In the genomic region with DNA sequence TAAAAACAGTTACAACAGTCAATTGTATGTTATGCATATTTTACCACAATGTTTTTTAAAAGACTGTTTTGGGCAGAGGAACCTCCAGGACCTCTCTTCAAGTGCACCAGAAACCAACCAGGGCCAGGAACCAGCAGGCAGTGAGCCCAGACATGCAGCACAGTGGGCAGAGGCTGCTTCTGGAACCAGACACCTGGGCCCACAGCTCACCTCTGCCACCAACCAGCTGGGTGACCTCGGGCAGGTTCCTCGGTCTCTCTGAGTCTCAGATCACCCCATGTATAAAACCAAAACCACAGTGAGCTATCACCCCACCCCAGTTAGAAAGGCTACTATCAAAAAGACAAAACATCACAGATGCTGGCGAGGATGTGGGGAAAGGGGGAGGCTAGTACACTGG, we compare ENCODE assay signal across 23 cellular contexts.
DNase-seq lines count a peak whose midpoint lies in the region; ATAC-seq, FAIRE-seq and TF ChIP-seq lines count a peak whose summit lies in the region.
"Had no signal": no experiment of that assay in that cellular context is flagged by ENCODE, and none has a peak within 500 bp of the region (broad histone marks: within the 10 kb centered on the region; RNA-seq: fewer than 3 reads in every experiment).

No MANE protein-coding gene starts in this region.

- in situ Hi-C loops in HepG2 (cut with HindIII; ENCODE audit: extremely low pct_ligation_motif_present, low pct_unique_long_range_greater_than_20kb), result no loop called here

- no peak overlapping the region for H3K9ac ChIP-seq in HepG2 (ENCODE audit: insufficient read depth, low read depth, low read length)
- H3K9ac ChIP-seq: BLaER1 treated with 17β-estradiol and CSF1 and Interleukin-3, amounts not matched to agents 10 nM and 100 nM had no signal

- no peak overlapping the region for H3K27ac Mint-ChIP-seq in endothelial cell (ENCODE audit: unreplicated experiment)
- H3K27ac Mint-ChIP-seq in activated CD4-positive, alpha-beta T cell treated with anti-CD3 and anti-CD28 coated beads, Interleukin-2, amount 10 ng/mL, durations not matched to agents 24 days and 14 days, result no peak overlapping the region
- H3K27ac Mint-ChIP-seq in CD4-positive, alpha-beta memory T cell, result no peak overlapping the region
- H3K27ac Mint-ChIP-seq: B cell; CD4-positive, alpha-beta T cell; CD8-positive, alpha-beta memory T cell had no signal

- WGBS in HepG2 (ENCODE audit: low lambda C conversion rate), result 11% methylated on average over 3 of the region's 3 CpGs
- 100% methylated on average over 2 of the region's 3 CpGs for WGBS in right lobe of liver (ENCODE audit: insufficient coverage, low coverage, low lambda C conversion rate, missing lambda C conversion rate)
- WGBS in spleen, 5 donors, result 60 to 94% (median 80%) methylated on average over 3 of the region's 3 CpGs

- peaks cover 2 to 20% of the 10 kb centered on the region in 2 experiments; a peak in 4 of 5 replicates for H3K27me3 ChIP-seq in HepG2 (ENCODE audit: control insufficient read depth in 1 of 2, insufficient read depth in 2 of 2, low read length in 2 of 2)
- H3K27me3 ChIP-seq in right lobe of liver, result no peaks in the 10 kb centered on the region
- H3K27me3 ChIP-seq in spleen (replicated peaks in 1 of 7), result peaks cover 0 to 10% (median 0%) of the 10 kb centered on the region in 7 donors
- no peaks in the 10 kb centered on the region for H3K27me3 ChIP-seq in CD4-positive, alpha-beta memory T cell (ENCODE audit: insufficient read depth, low read length)
- H3K27me3 ChIP-seq: BLaER1 treated with 17β-estradiol and CSF1 and Interleukin-3, amounts not matched to agents 10 nM and 100 nM had no signal

- H3K9me3 Mint-ChIP-seq in endothelial cell (ENCODE audit: unreplicated experiment), result no peaks in the 10 kb centered on the region
- H3K9me3 Mint-ChIP-seq in activated CD4-positive, alpha-beta T cell treated with anti-CD3 and anti-CD28 coated beads, Interleukin-2, amount 10 ng/mL, durations not matched to agents 24 days and 14 days, result peaks cover 8% of the 10 kb centered on the region
- peaks cover 0 to 10% (median 2%) of the 10 kb centered on the region in 8 donors for H3K9me3 Mint-ChIP-seq in CD4-positive, alpha-beta memory T cell

- CTCF ChIA-PET in HepG2 (lab: Yijun Ruan, JAX; ENCODE audit: low intra/inter-chr PET ratio, low total read pairs), result no interaction called here
- CTCF ChIA-PET in CD4-positive, alpha-beta memory T cell (lab: Charles Lee; ENCODE audit: partially characterized antibody), result no interaction called here

- intact Hi-C loops in HepG2 (cut with micrococcal nuclease; ENCODE audit: unreplicated experiment) (no loop called here), right lobe of liver (cut with DNase I) (no loop called here), spleen (cut with DNase I; ENCODE audit: low total_unique reads) (no loop called here)
- intact Hi-C loops in activated CD4-positive, alpha-beta T cell treated with anti-CD3 and anti-CD28 coated beads, Interleukin-2, amount 10 ng/mL, durations not matched to agents 24 days and 14 days (cut with micrococcal nuclease), result no loop called here
- intact Hi-C loops in CD4-positive, alpha-beta memory T cell (cut with micrococcal nuclease), result no loop called here

- H3K4me1 ChIP-seq in HepG2 (ENCODE audit: insufficient read depth, low read length), result no peaks in the 10 kb centered on the region
- H3K4me1 ChIP-seq in right lobe of liver, result no peaks in the 10 kb centered on the region
- H3K4me1 ChIP-seq in spleen, result no peaks in the 10 kb centered on the region
- no peaks in the 10 kb centered on the region for H3K4me1 ChIP-seq in CD4-positive, alpha-beta memory T cell (ENCODE audit: insufficient read depth, low read length)
- H3K4me1 ChIP-seq: A549, Caco-2 had no signal

- TF ChIP-seq CTCF in HepG2 (CRISPR knock-in tag; IDR thresholded peaks at IDR 0.05) (no peak), right lobe of liver (IDR thresholded peaks at IDR 0.05) (no peak), spleen (IDR thresholded peaks at IDR 0.05 in 8 of 11, conservative IDR thresholded peaks at IDR 0.05 in 3 of 11) (no peak), endothelial cell (IDR thresholded peaks at IDR 0.05; ENCODE audit: unreplicated experiment) (no peak)

- H3K79me2 ChIP-seq in HepG2 (ENCODE audit: insufficient read depth, low read length), result no peaks in the 10 kb centered on the region

- H3K4me3 ChIP-seq in HepG2 (replicated peaks in 1 of 3; ENCODE audit: insufficient read depth in 1 of 3, low read depth in 2 of 3, low read length in 3 of 3), result no peak overlapping the region
- H3K4me3 ChIP-seq in right lobe of liver, result no peak overlapping the region
- H3K4me3 ChIP-seq in spleen, result no peak overlapping the region
- H3K4me3 ChIP-seq in CD4-positive, alpha-beta memory T cell (ENCODE audit: low read length in 2 of 2), result no peak overlapping the region
- H3K4me3 ChIP-seq: A549; BLaER1 treated with 17β-estradiol and CSF1 and Interleukin-3, amounts not matched to agents 10 nM and 100 nM had no signal

- H3K9me3 ChIP-seq in HepG2 (ENCODE audit: low read length) (no peaks in the 10 kb centered on the region), right lobe of liver (no peaks in the 10 kb centered on the region), spleen (no peaks in the 10 kb centered on the region)
- H3K9me3 ChIP-seq in CD4-positive, alpha-beta memory T cell (ENCODE audit: control insufficient read depth in 1 of 2, low read length in 2 of 2), result no peaks in the 10 kb centered on the region
- H3K9me3 ChIP-seq: A549 had no signal

- H3K36me3 ChIP-seq in HepG2 (replicated peaks in 1 of 2; ENCODE audit: control insufficient read depth in 1 of 2, insufficient read depth in 2 of 2, low read length in 2 of 2) (no peaks in the 10 kb centered on the region), right lobe of liver (no peaks in the 10 kb centered on the region), spleen (no peaks in the 10 kb centered on the region)
- H3K36me3 ChIP-seq in CD4-positive, alpha-beta memory T cell (ENCODE audit: insufficient read depth, low read length), result no peaks in the 10 kb centered on the region
- H3K36me3 ChIP-seq: BLaER1 treated with 17β-estradiol and CSF1 and Interleukin-3, amounts not matched to agents 10 nM and 100 nM had no signal

- TF ChIP-seq EP300 in HepG2 (IDR thresholded peaks at IDR 0.05; ENCODE audit: low read depth in 2 of 2, low read length in 2 of 2) (no peak), HepG2 (CRISPR knock-in tag; IDR thresholded peaks at IDR 0.05; ENCODE audit: borderline replicate concordance) (no peak)

- no peak overlapping the region for H3K4me3 Mint-ChIP-seq in endothelial cell (ENCODE audit: unreplicated experiment)
- H3K4me3 Mint-ChIP-seq in activated CD4-positive, alpha-beta T cell treated with anti-CD3 and anti-CD28 coated beads, Interleukin-2, amount 10 ng/mL, durations not matched to agents 24 days and 14 days, result no peak overlapping the region
- H3K4me3 Mint-ChIP-seq in CD4-positive, alpha-beta memory T cell, result no peak overlapping the region
- H3K4me3 Mint-ChIP-seq: B cell; CD4-positive, alpha-beta T cell; CD8-positive, alpha-beta memory T cell had no signal

- DNase-seq in HepG2 (ENCODE audit: low spot score) (no peak), right lobe of liver (no peak), mesenteric fat pad (ENCODE audit: low spot score) (peak; percentile 45), spleen (peak; percentile 28), endothelial cell (ENCODE audit: low spot score) (no peak)
- no peak for DNase-seq in activated CD4-positive, alpha-beta T cell treated with anti-CD3 and anti-CD28 coated beads, Interleukin-2, amount 10 ng/mL, durations not matched to agents 24 days and 14 days
- DNase-seq in CD4-positive, alpha-beta memory T cell, result no peak
- DNase-seq: AML-193; Caco-2; Calu3; CD4-positive, alpha-beta T cell; CD8-positive, alpha-beta memory T cell; DMS79 treated with DMSO at 0.1 percent for 48 hours; GF-D8 had no signal

- no peak for FAIRE-seq in HepG2 (lab: Jason Lieb, UNC)
- FAIRE-seq: A549, D721Med, G401.6, GM12891, GM19239 had no signal

- no peak overlapping the region for H2AFZ ChIP-seq in HepG2 (ENCODE audit: low read length)

- no peak overlapping the region for H3K4me2 ChIP-seq in HepG2 (ENCODE audit: low read depth, low read length)
- H3K4me2 ChIP-seq: A549; BLaER1 treated with 17β-estradiol and CSF1 and Interleukin-3, amounts not matched to agents 10 nM and 100 nM had no signal

- H4K20me1 ChIP-seq in HepG2 (ENCODE audit: insufficient read depth, low read length), result no peaks in the 10 kb centered on the region
- H4K20me1 ChIP-seq: BLaER1 treated with 17β-estradiol and CSF1 and Interleukin-3, amounts not matched to agents 10 nM and 100 nM had no signal

- TF ChIP-seq RAD21 in HepG2 (CRISPR knock-in tag; IDR thresholded peaks at IDR 0.05), result no peak

- POLR2A ChIA-PET in HepG2 (lab: Yijun Ruan, JAX), result no interaction called here
- POLR2A ChIA-PET in CD4-positive, alpha-beta memory T cell (lab: Charles Lee; ENCODE audit: partially characterized antibody), result no interaction called here

- H3K27ac ChIP-seq in HepG2 (ENCODE audit: extremely low read length, insufficient read depth, low read length) (no peak overlapping the region), right lobe of liver (no peak overlapping the region), spleen (no peak overlapping the region)
- H3K27ac ChIP-seq in CD4-positive, alpha-beta memory T cell (ENCODE audit: low read depth, low read length), result no peak overlapping the region
- H3K27ac ChIP-seq: 22Rv1; A549; BLaER1 treated with 17β-estradiol and CSF1 and Interleukin-3, amounts not matched to agents 10 nM and 100 nM; C4-2B had no signal

- TF ChIP-seq POLR2A in HepG2 (IDR thresholded peaks at IDR 0.05; ENCODE audit: insufficient read depth in 1 of 2, low read depth in 2 of 2, low read length in 2 of 2), result no peak
- no peak for TF ChIP-seq POLR2A in right lobe of liver (IDR thresholded peaks at IDR 0.05)
- no peak for TF ChIP-seq POLR2A in spleen (IDR thresholded peaks at IDR 0.05)

- ATAC-seq in HepG2 (no peak), right lobe of liver (no peak)
- ATAC-seq: A549 had no signal

- BruUV-seq in HepG2 (replicated peaks; lab: Mats Ljungman, UMichigan), result no TSS peak

- H3K4me1 Mint-ChIP-seq in endothelial cell (ENCODE audit: unreplicated experiment), result no peaks in the 10 kb centered on the region
- H3K4me1 Mint-ChIP-seq in activated CD4-positive, alpha-beta T cell treated with anti-CD3 and anti-CD28 coated beads, Interleukin-2, amount 10 ng/mL, durations not matched to agents 24 days and 14 days, result no peaks in the 10 kb centered on the region
- no peaks in the 10 kb centered on the region for H3K4me1 Mint-ChIP-seq in CD4-positive, alpha-beta memory T cell
- H3K4me1 Mint-ChIP-seq: B cell; CD8-positive, alpha-beta memory T cell had no signal

- peaks cover 5% of the 10 kb centered on the region for H3K36me3 Mint-ChIP-seq in endothelial cell (ENCODE audit: low read depth, unreplicated experiment)
- no peaks in the 10 kb centered on the region for H3K36me3 Mint-ChIP-seq in activated CD4-positive, alpha-beta T cell treated with anti-CD3 and anti-CD28 coated beads, Interleukin-2, amount 10 ng/mL, durations not matched to agents 24 days and 14 days (ENCODE audit: low read depth)
- H3K36me3 Mint-ChIP-seq in CD4-positive, alpha-beta memory T cell, result no peaks in the 10 kb centered on the region
- H3K36me3 Mint-ChIP-seq: CD8-positive, alpha-beta memory T cell had no signal

- H3K27me3 Mint-ChIP-seq in endothelial cell (ENCODE audit: unreplicated experiment), result peaks cover 3% of the 10 kb centered on the region
- H3K27me3 Mint-ChIP-seq in activated CD4-positive, alpha-beta T cell treated with anti-CD3 and anti-CD28 coated beads, Interleukin-2, amount 10 ng/mL, durations not matched to agents 24 days and 14 days, result no peaks in the 10 kb centered on the region
- peaks cover 2 to 10% of the 10 kb centered on the region in 2 donors for H3K27me3 Mint-ChIP-seq in CD4-positive, alpha-beta memory T cell

Comparison
In these comparisons a context has a peak if more than half of its experiments do, and no peak if none do; other contexts are left out.
1. DNase-seq: peak in mesenteric fat pad (single experiment) and spleen (single experiment); none in HepG2 (single experiment), right lobe of liver (0 of 3), endothelial cell (single experiment), activated CD4-positive, alpha-beta T cell treated with anti-CD3 and anti-CD28 coated beads, Interleukin-2, amount 10 ng/mL, durations not matched to agents 24 days and 14 days (single experiment) and CD4-positive, alpha-beta memory T cell (0 of 5).